ENCODE assay signal across 8 cellular contexts in the genomic region with DNA sequence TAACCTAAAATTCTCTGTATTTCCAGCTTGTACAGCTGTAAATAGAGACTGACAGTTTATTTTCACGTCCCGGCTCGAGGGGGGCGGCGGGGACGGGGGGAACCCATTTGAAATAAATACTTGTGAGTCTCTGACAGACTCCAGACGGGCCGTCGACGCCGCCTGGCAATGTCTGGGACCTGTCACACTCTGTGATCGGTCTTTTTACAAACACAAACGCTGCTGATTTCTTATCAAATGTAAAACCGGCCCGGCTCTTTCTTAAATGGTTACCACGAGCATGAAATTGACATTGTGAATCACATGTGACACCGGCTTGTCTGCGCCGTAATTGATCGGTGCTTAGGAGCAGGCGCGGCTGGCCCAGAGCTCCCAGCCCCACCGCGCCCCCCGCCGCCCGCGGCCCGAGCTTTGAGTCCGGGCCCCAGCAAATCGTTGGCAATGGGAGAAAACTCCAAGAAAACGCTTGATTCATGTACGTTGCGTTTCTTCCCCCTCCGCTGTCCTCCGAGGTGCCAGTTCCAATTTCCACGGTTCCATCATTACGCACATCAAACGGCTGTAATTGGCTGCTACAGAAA. TPM values are rescaled to one million over a fixed set of nuclear protein-coding genes. Genes with fewer than 3 reads are reported as not detected.
A peak's percentile ranks its signal among the peaks of the same experiment; 100 is the strongest.
DNase-seq lines count a peak whose midpoint lies in the region; ATAC-seq and TF ChIP-seq lines count a peak whose summit lies in the region.
"Had no signal": no experiment of that assay in that cellular context is flagged by ENCODE, and none has a peak within 500 bp of the region (broad histone marks: within the 10 kb centered on the region; RNA-seq: fewer than 3 reads in every experiment).

No MANE protein-coding gene starts in this region.

- H3K27ac ChIP-seq in HUES48 (ENCODE audit: low read depth, low read length) (no peak overlapping the region), hepatocyte (no peak overlapping the region), smooth muscle cell (ENCODE audit: low read depth) (no peak overlapping the region)

- peak overlapping the region; percentile 58 for H3K4me3 Mint-ChIP-seq in activated T-helper 17 cell treated with anti-CD3 and anti-CD28 coated beads, Interleukin-2, amount 50 U/mL, for 72 hours
- no peak overlapping the region for H3K4me3 Mint-ChIP-seq in activated CD8-positive, alpha-beta memory T cell treated with anti-CD3 and anti-CD28 coated beads, Interleukin-2, amount 10 ng/mL, durations not matched to agents 7 days and 5 days

- WGBS in hepatocyte (ENCODE audit: low lambda C conversion rate, missing lambda C conversion rate): 11% methylated on average over 38 of the region's 39 CpGs
- WGBS in smooth muscle cell (ENCODE audit: low lambda C conversion rate): 6% methylated on average over 39 of the region's 39 CpGs

- H3K36me3 ChIP-seq in HUES48 (ENCODE audit: control insufficient read depth, insufficient read depth, low read length) (no peaks in the 10 kb centered on the region), hepatocyte (replicated peaks; ENCODE audit: insufficient read depth, low read depth) (no peaks in the 10 kb centered on the region), smooth muscle cell (ENCODE audit: low read depth) (no peaks in the 10 kb centered on the region)

- H2AFZ ChIP-seq in hepatocyte (peak overlapping the region; percentile 45), smooth muscle cell (ENCODE audit: low read depth) (peak overlapping the region; percentile 93)

- H3K79me2 ChIP-seq in hepatocyte (no peaks in the 10 kb centered on the region), smooth muscle cell (ENCODE audit: low read depth) (no peaks in the 10 kb centered on the region)

- H3K27ac Mint-ChIP-seq in activated T-helper 17 cell treated with anti-CD3 and anti-CD28 coated beads, Interleukin-2, amount 50 U/mL, for 72 hours: no peak overlapping the region
- no peak overlapping the region for H3K27ac Mint-ChIP-seq in activated CD8-positive, alpha-beta memory T cell treated with anti-CD3 and anti-CD28 coated beads, Interleukin-2, amount 10 ng/mL, durations not matched to agents 7 days and 5 days

- H4K20me1 ChIP-seq in hepatocyte (ENCODE audit: insufficient read depth, poor library complexity, severe bottlenecking): no peaks in the 10 kb centered on the region
- no peaks in the 10 kb centered on the region for H4K20me1 ChIP-seq in smooth muscle cell (ENCODE audit: low read depth)

- no peaks in the 10 kb centered on the region for H3K4me1 ChIP-seq in HUES48 (ENCODE audit: control insufficient read depth, insufficient read depth, low read length)
- peaks cover 9% of the 10 kb centered on the region for H3K4me1 ChIP-seq in hepatocyte (ENCODE audit: insufficient read depth)
- peaks cover 4% of the 10 kb centered on the region for H3K4me1 ChIP-seq in smooth muscle cell (ENCODE audit: low read depth)

- H3K27me3 ChIP-seq in HUES48 (ENCODE audit: control insufficient read depth, insufficient read depth, low read length) (peaks cover 20% of the 10 kb centered on the region), hepatocyte (peaks cover 35% of the 10 kb centered on the region), smooth muscle cell (ENCODE audit: low read depth) (peaks cover 7% of the 10 kb centered on the region)

- H3K4me3 ChIP-seq in HUES48 (ENCODE audit: low read depth, low read length) (peak overlapping the region; percentile 54), hepatocyte (no peak overlapping the region), smooth muscle cell (peak overlapping the region; percentile 52)

- TF ChIP-seq CTCF in hepatocyte (IDR thresholded peaks at IDR 0.05; ENCODE audit: poor library complexity) (no peak), smooth muscle cell (IDR thresholded peaks at IDR 0.05; ENCODE audit: borderline replicate concordance, insufficient read depth, poor library complexity, severe bottlenecking) (no peak)

- H3K9me3 Mint-ChIP-seq in activated T-helper 17 cell treated with anti-CD3 and anti-CD28 coated beads, Interleukin-2, amount 50 U/mL, for 72 hours: no peaks in the 10 kb centered on the region
- no peaks in the 10 kb centered on the region for H3K9me3 Mint-ChIP-seq in activated CD8-positive, alpha-beta memory T cell treated with anti-CD3 and anti-CD28 coated beads, Interleukin-2, amount 10 ng/mL, durations not matched to agents 7 days and 5 days (ENCODE audit: low read depth)

- no peak for DNase-seq in hepatocyte (ENCODE audit: low spot score)
- DNase-seq in smooth muscle cell (lab: John Stamatoyannopoulos, UW; ENCODE audit: unreplicated experiment): no peak
- DNase-seq in activated CD8-positive, alpha-beta memory T cell treated with anti-CD3 and anti-CD28 coated beads, Interleukin-2, amount 10 ng/mL, durations not matched to agents 7 days and 5 days: no peak
- no peak for DNase-seq in amniotic stem cell (lab: John Stamatoyannopoulos, UW)

- H3K9ac ChIP-seq in HUES48 (ENCODE audit: low read depth, low read length) (no peak overlapping the region), smooth muscle cell (ENCODE audit: low read depth) (no peak overlapping the region)

- H3F3A ChIP-seq in smooth muscle cell (ENCODE audit: low read depth): no peaks in the 10 kb centered on the region

- H3K4me1 Mint-ChIP-seq in activated T-helper 17 cell treated with anti-CD3 and anti-CD28 coated beads, Interleukin-2, amount 50 U/mL, for 72 hours: no peaks in the 10 kb centered on the region
- H3K4me1 Mint-ChIP-seq in activated CD8-positive, alpha-beta memory T cell treated with anti-CD3 and anti-CD28 coated beads, Interleukin-2, amount 10 ng/mL, durations not matched to agents 7 days and 5 days: peaks cover 4% of the 10 kb centered on the region

- H3K4me2 ChIP-seq in hepatocyte (peak overlapping the region; percentile 73), smooth muscle cell (peak overlapping the region; percentile 93)

- H3K9me3 ChIP-seq in HUES48 (ENCODE audit: control insufficient read depth, insufficient read depth, low read length): no peaks in the 10 kb centered on the region
- H3K9me3 ChIP-seq in hepatocyte (ENCODE audit: low read depth): no peaks in the 10 kb centered on the region
- H3K9me3 ChIP-seq in smooth muscle cell (replicated peaks; ENCODE audit: low read depth): no peaks in the 10 kb centered on the region

- H3K36me3 Mint-ChIP-seq in activated T-helper 17 cell treated with anti-CD3 and anti-CD28 coated beads, Interleukin-2, amount 50 U/mL, for 72 hours (ENCODE audit: low read depth): no peaks in the 10 kb centered on the region
- no peaks in the 10 kb centered on the region for H3K36me3 Mint-ChIP-seq in activated CD8-positive, alpha-beta memory T cell treated with anti-CD3 and anti-CD28 coated beads, Interleukin-2, amount 10 ng/mL, durations not matched to agents 7 days and 5 days

- CTCF ChIA-PET in activated CD8-positive, alpha-beta memory T cell treated with anti-CD3 and anti-CD28 coated beads, Interleukin-2, amount 10 ng/mL, durations not matched to agents 7 days and 5 days (lab: Charles Lee): no interaction called here

- no peaks in the 10 kb centered on the region for H3K9me2 ChIP-seq in hepatocyte (replicated peaks; ENCODE audit: insufficient read depth)

- peaks cover 10% of the 10 kb centered on the region for H3K27me3 Mint-ChIP-seq in activated T-helper 17 cell treated with anti-CD3 and anti-CD28 coated beads, Interleukin-2, amount 50 U/mL, for 72 hours
- H3K27me3 Mint-ChIP-seq in activated CD8-positive, alpha-beta memory T cell treated with anti-CD3 and anti-CD28 coated beads, Interleukin-2, amount 10 ng/mL, durations not matched to agents 7 days and 5 days: peaks cover 27% of the 10 kb centered on the region

- no peak for ATAC-seq in activated T-helper 17 cell treated with anti-CD3 and anti-CD28 coated beads, Interleukin-2, amount 50 U/mL, for 72 hours (replicated peaks)
- ATAC-seq in activated CD8-positive, alpha-beta memory T cell treated with anti-CD3 and anti-CD28 coated beads, Interleukin-2, amount 10 ng/mL, durations not matched to agents 7 days and 5 days: no peak
- no peak for ATAC-seq in HG02870 (IDR thresholded peaks at IDR 0.05; ENCODE audit: unreplicated experiment)

RNA-seq across cellular contexts. Expression of gene UNCX, which starts 57.1 kb away (rescaled TPM):
- not detected for total RNA-seq in activated T-helper 17 cell treated with anti-CD3 and anti-CD28 coated beads, Interleukin-2, amount 50 U/mL, for 72 hours
- total RNA-seq in hepatocyte: not detected in 2 replicates
- not detected in 2 replicates for polyA plus RNA-seq in hepatocyte
- not detected in 2 replicates for total RNA-seq in smooth muscle cell
- not detected in 2 replicates for polyA plus RNA-seq in smooth muscle cell
- not detected for total RNA-seq in activated CD8-positive, alpha-beta memory T cell treated with anti-CD3 and anti-CD28 coated beads, Interleukin-2, amount 10 ng/mL, durations not matched to agents 7 days and 5 days
- polyA plus RNA-seq: adipose tissue had no signal
